7 cellular contexts compared by ENCODE assay signal in the genomic region with DNA sequence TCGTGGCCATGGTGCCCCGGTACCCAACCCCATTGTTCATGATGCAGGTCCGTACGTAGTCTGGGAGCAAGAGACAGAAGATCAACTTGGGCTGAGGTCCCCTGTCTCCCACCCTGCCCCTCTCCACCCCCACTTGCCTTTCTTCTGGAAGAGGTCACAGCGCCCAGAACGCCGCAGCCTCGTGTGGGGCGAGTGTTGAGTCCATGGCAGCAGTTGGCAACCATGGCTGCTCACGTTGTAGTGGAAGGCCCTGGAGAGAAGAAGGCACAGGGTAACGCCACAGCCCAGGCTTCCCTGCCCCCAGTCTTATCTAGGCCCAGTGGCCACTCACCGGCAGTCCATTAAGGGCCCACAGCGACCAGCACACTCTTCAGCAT. TPM values are rescaled to one million over a fixed set of nuclear protein-coding genes. Genes with fewer than 3 reads are reported as not detected.
A peak's percentile ranks its signal among the peaks of the same experiment; 100 is the strongest.
DNase-seq lines count a peak whose midpoint lies in the region; ATAC-seq and TF ChIP-seq lines count a peak whose summit lies in the region.
"Not testable (repeated sequence)": the region's sequence is repeated elsewhere in the genome, so short reads cannot be mapped to it uniquely, and the experiment has no call there.

No MANE protein-coding gene starts in this region.

- H3K27ac ChIP-seq in coronary artery, result peak overlapping the region in 1 of 2 donors; percentile 32

- not testable (repeated sequence) for H3K4me1 ChIP-seq in ES-I3 (ENCODE audit: insufficient read depth, low read length); iPS-15b (ENCODE audit: control insufficient read depth, insufficient read depth, low read length)

- H3K4me1 Mint-ChIP-seq in T-cell (peaks cover 39 to 46% (median 41%) of the 10 kb centered on the region in 3 donors), naive B cell (peaks cover 23 to 42% (median 40%) of the 10 kb centered on the region in 3 donors), osteocyte (ENCODE audit: unreplicated experiment) (peaks cover 29% of the 10 kb centered on the region)
- peaks cover 28% of the 10 kb centered on the region for H3K4me1 Mint-ChIP-seq in activated naive CD4-positive, alpha-beta T cell treated with anti-CD3 and anti-CD28 coated beads for 36 hours (ENCODE audit: low read depth)

- CTCF ChIA-PET in T-cell (lab: Charles Lee); activated naive CD4-positive, alpha-beta T cell treated with anti-CD3 and anti-CD28 coated beads for 36 hours (lab: Charles Lee): not testable (repeated sequence)

- not testable (repeated sequence) for ATAC-seq in T-cell (replicated peaks in 1 of 4); naive B cell (ENCODE audit: low read depth in 2 of 2)

- H3K4me3 ChIP-seq in coronary artery (peak overlapping the region; percentile 63), iPS-15b (ENCODE audit: low read depth, low read length) (peak overlapping the region; percentile 52)

- peak overlapping the region; percentile 51; the same call in 1 of the 2 replicates for H3K9ac ChIP-seq in ES-I3 (ENCODE audit: low read depth, low read length)
- not testable (repeated sequence) for H3K9ac ChIP-seq in iPS-15b (ENCODE audit: low read depth, low read length)

- H3K27ac Mint-ChIP-seq in T-cell; activated naive CD4-positive, alpha-beta T cell treated with anti-CD3 and anti-CD28 coated beads for 36 hours: not testable (repeated sequence)
- H3K27ac Mint-ChIP-seq in naive B cell (peak overlapping the region in 1 of 6 donors; percentile 54), osteocyte (ENCODE audit: unreplicated experiment) (peak overlapping the region; percentile 23)

- DNase-seq in T-cell; activated naive CD4-positive, alpha-beta T cell treated with anti-CD3 and anti-CD28 coated beads for 36 hours; coronary artery (ENCODE audit: low spot score); naive B cell; osteocyte (ENCODE audit: extremely low spot score, unreplicated experiment): not testable (repeated sequence)

- H3K36me3 ChIP-seq in ES-I3 (ENCODE audit: insufficient read depth, low read length), result not testable (repeated sequence)
- H3K36me3 ChIP-seq in iPS-15b (ENCODE audit: control insufficient read depth, insufficient read depth, low read length), result peaks cover 22% of the 10 kb centered on the region

- H3K9me3 Mint-ChIP-seq in T-cell; activated naive CD4-positive, alpha-beta T cell treated with anti-CD3 and anti-CD28 coated beads for 36 hours; naive B cell; osteocyte (ENCODE audit: unreplicated experiment): not testable (repeated sequence)

- not testable (repeated sequence) for H3K36me3 Mint-ChIP-seq in T-cell; activated naive CD4-positive, alpha-beta T cell treated with anti-CD3 and anti-CD28 coated beads for 36 hours (ENCODE audit: low read depth); naive B cell
- peaks cover 15% of the 10 kb centered on the region for H3K36me3 Mint-ChIP-seq in osteocyte (ENCODE audit: unreplicated experiment)

- not testable (repeated sequence) for H3K9me3 ChIP-seq in ES-I3 (ENCODE audit: control insufficient read depth, insufficient read depth, low read length); iPS-15b (ENCODE audit: control insufficient read depth, insufficient read depth, low read length)

- intact Hi-C loops in activated naive CD4-positive, alpha-beta T cell treated with anti-CD3 and anti-CD28 coated beads for 36 hours (cut with micrococcal nuclease), result loop anchor here (5.0 kb wide), 1 partner anchor 35 kb away; a partner anchor contains a TSS

- H3K27me3 ChIP-seq in iPS-15b (ENCODE audit: control insufficient read depth, insufficient read depth, low read length), result not testable (repeated sequence)

- not testable (repeated sequence) for H3K27me3 Mint-ChIP-seq in T-cell; activated naive CD4-positive, alpha-beta T cell treated with anti-CD3 and anti-CD28 coated beads for 36 hours (ENCODE audit: low read depth); naive B cell; osteocyte (ENCODE audit: unreplicated experiment)

- H3K4me3 Mint-ChIP-seq in T-cell (peak overlapping the region; percentile 13 to 97 (median 17)), naive B cell (peak overlapping the region in 7 of 8 donors; percentile 15 to 96 (median 54)), osteocyte (ENCODE audit: unreplicated experiment) (peak overlapping the region; percentile 29)
- H3K4me3 Mint-ChIP-seq in activated naive CD4-positive, alpha-beta T cell treated with anti-CD3 and anti-CD28 coated beads for 36 hours, result peak overlapping the region; percentile 21

- POLR2A ChIA-PET in T-cell (lab: Charles Lee), result not testable (repeated sequence)

- TF ChIP-seq CTCF in coronary artery (IDR thresholded peaks at IDR 0.05); osteocyte (IDR thresholded peaks at IDR 0.05): not testable (repeated sequence)

RNA-seq across cellular contexts. Expression of a gene that starts 1.9 kb away (rescaled TPM):
- total RNA-seq in T-cell (10 to 100 TPM in 4 of 5 donors, 1 to 10 TPM in 1; 9.9 to 16.1 (median 12.6) TPM), osteocyte (35.9 and 38.3 TPM in 2 replicates)
- total RNA-seq in activated naive CD4-positive, alpha-beta T cell treated with anti-CD3 and anti-CD28 coated beads for 36 hours, result 10 to 100 TPM; 10.7 to 13.1 TPM
- polyA plus RNA-seq in naive B cell (ENCODE audit: low read depth in 6 of 6), result 1 to 10 TPM in 2 of 6 donors, under 1 TPM in 1, not detected in 3; 0.41 to 1.8 (median 1.1) TPM

RNA-seq across cellular contexts. Expression of a gene that starts 1.9 kb away (rescaled TPM):
- total RNA-seq in T-cell (10 to 100 TPM; 40.9 to 79.8 (median 72.8) TPM), osteocyte (50.9 and 61.0 TPM in 2 replicates)
- 10 to 100 TPM; 20.3 to 21.5 TPM for total RNA-seq in activated naive CD4-positive, alpha-beta T cell treated with anti-CD3 and anti-CD28 coated beads for 36 hours
- 10 to 100 TPM in 5 of 6 donors, 1 to 10 TPM in 1; 5.7 to 19.5 (median 11.0) TPM for polyA plus RNA-seq in naive B cell (ENCODE audit: low read depth in 6 of 6)

RNA-seq across cellular contexts. Expression of a gene that starts 13.3 kb away (rescaled TPM):
- total RNA-seq in T-cell (100 to 1,000 TPM in 4 of 5 donors, 10 to 100 TPM in 1; 82.8 to 162 (median 141) TPM), osteocyte (98.5 and 105 TPM in 2 replicates)
- total RNA-seq in activated naive CD4-positive, alpha-beta T cell treated with anti-CD3 and anti-CD28 coated beads for 36 hours, result 100 to 1,000 TPM; 120 to 122 TPM
- polyA plus RNA-seq in naive B cell (ENCODE audit: low read depth in 6 of 6), result 100 to 1,000 TPM in 1 of 6 donors, 10 to 100 TPM in 5; 73.4 to 105 (median 82.2) TPM

RNA-seq across cellular contexts. Expression of a gene that starts 32.1 kb away (rescaled TPM):
- total RNA-seq in T-cell, result 1 to 10 TPM in 1 of 5 donors, under 1 TPM in 2, not detected in 2; 0.20 to 1.4 (median 0.26) TPM
- not detected for total RNA-seq in activated naive CD4-positive, alpha-beta T cell treated with anti-CD3 and anti-CD28 coated beads for 36 hours
- polyA plus RNA-seq in naive B cell (ENCODE audit: low read depth in 6 of 6), result under 1 TPM in 2 of 6 donors, not detected in 4; 0.30 to 0.77 TPM
- not detected in 2 replicates for total RNA-seq in osteocyte

RNA-seq across cellular contexts. Expression of a gene that starts 36.3 kb away (rescaled TPM):
- total RNA-seq in T-cell, result 10 to 100 TPM; 34.5 to 54.5 (median 39.9) TPM
- 10 to 100 TPM; 25.6 to 27.4 TPM for total RNA-seq in activated naive CD4-positive, alpha-beta T cell treated with anti-CD3 and anti-CD28 coated beads for 36 hours
- 10 to 100 TPM; 11.5 to 22.0 (median 14.6) TPM for polyA plus RNA-seq in naive B cell (ENCODE audit: low read depth in 6 of 6)
- total RNA-seq in osteocyte, result 27.3 and 27.5 TPM in 2 replicates
